ENCODE assay signal across 22 cellular contexts in genomic region chr3:12190221-12190807, GRCh38. TPM values are rescaled to one million over a fixed set of nuclear protein-coding genes. Genes with fewer than 3 reads are reported as not detected.
"Had no signal": no experiment of that assay in that cellular context is flagged by ENCODE, and none has a peak within 500 bp of the region (broad histone marks: within the 10 kb centered on the region; RNA-seq: fewer than 3 reads in every experiment).

No MANE protein-coding gene starts in this region.

- H3K4me3 ChIP-seq: gastrocnemius medialis, left lung, pancreas, right lobe of liver, SK-N-MC, smooth muscle cell, tibial artery had no signal

- H3K27me3 ChIP-seq: gastrocnemius medialis, left lung, pancreas, right lobe of liver, tibial artery had no signal

- H3K36me3 Mint-ChIP-seq: activated naive CD8-positive, alpha-beta T cell treated with anti-CD3 and anti-CD28 coated beads, Interleukin-2, amount 10 ng/mL, durations not matched to agents 7 days and 5 days; brain had no signal

- FAIRE-seq: colon, pancreas, TTC549, urothelium cell line had no signal

- ATAC-seq: activated T-cell treated with anti-CD3 and anti-CD28 coated beads, Interleukin-2, amount 50 U/mL, for 4 hours; gastrocnemius medialis; left lung; pancreas; right lobe of liver had no signal

- H3K4me2 ChIP-seq: smooth muscle cell had no signal

- DNase-seq: activated CD8-positive, alpha-beta memory T cell treated with anti-CD3 and anti-CD28 coated beads, Interleukin-2, amount 50 U/mL, for 4 hours; activated gamma-delta T cell; activated naive CD8-positive, alpha-beta T cell treated with anti-CD3 and anti-CD28 coated beads, Interleukin-2, amount 10 ng/mL, durations not matched to agents 7 days and 5 days; activated T-cell treated with anti-CD3 and anti-CD28 coated beads, Interleukin-2, amount 50 U/mL, for 4 hours; anterior cingulate cortex; central memory CD4-positive, alpha-beta T cell; gastrocnemius medialis; left lung; midbrain; nephron progenitor cell; pancreas; right lobe of liver; stimulated activated CD4-positive, alpha-beta T cell treated with anti-CD3 and anti-CD28 coated beads, Interleukin-4, amount 100 ng/mL, for 1 hour; tibial artery had no signal

- H3K9me3 Mint-ChIP-seq: activated naive CD8-positive, alpha-beta T cell treated with anti-CD3 and anti-CD28 coated beads, Interleukin-2, amount 10 ng/mL, durations not matched to agents 7 days and 5 days; activated T-cell treated with anti-CD3 and anti-CD28 coated beads, Interleukin-2, amount 50 U/mL, for 4 hours; brain; nephron progenitor cell had no signal

- H3K27ac Mint-ChIP-seq: activated naive CD8-positive, alpha-beta T cell treated with anti-CD3 and anti-CD28 coated beads, Interleukin-2, amount 10 ng/mL, durations not matched to agents 7 days and 5 days; brain; endodermal cell; nephron progenitor cell had no signal

- H3K4me3 Mint-ChIP-seq: activated naive CD8-positive, alpha-beta T cell treated with anti-CD3 and anti-CD28 coated beads, Interleukin-2, amount 10 ng/mL, durations not matched to agents 7 days and 5 days; activated T-cell treated with anti-CD3 and anti-CD28 coated beads, Interleukin-2, amount 50 U/mL, for 4 hours; brain; endodermal cell; nephron progenitor cell had no signal

- H3K27ac ChIP-seq: gastrocnemius medialis, pancreas, right lobe of liver, SK-N-MC had no signal

- H3K9me3 ChIP-seq: gastrocnemius medialis, left lung, pancreas, right lobe of liver, tibial artery had no signal

- H3K36me3 ChIP-seq: gastrocnemius medialis, left lung, pancreas, right lobe of liver, tibial artery had no signal

RNA-seq across cellular contexts. Expression of gene TIMP4, which starts 31.6 kb away (rescaled TPM):
- total RNA-seq: activated naive CD8-positive, alpha-beta T cell treated with anti-CD3 and anti-CD28 coated beads, Interleukin-2, amount 10 ng/mL, durations not matched to agents 7 days and 5 days; T-helper 2 cell treated with Interferon-gamma antibody and Interleukin-4, amounts not matched to agents 100 ng/mL and 5 ng/mL, for 36 hours had no signal
